In the genomic region with DNA sequence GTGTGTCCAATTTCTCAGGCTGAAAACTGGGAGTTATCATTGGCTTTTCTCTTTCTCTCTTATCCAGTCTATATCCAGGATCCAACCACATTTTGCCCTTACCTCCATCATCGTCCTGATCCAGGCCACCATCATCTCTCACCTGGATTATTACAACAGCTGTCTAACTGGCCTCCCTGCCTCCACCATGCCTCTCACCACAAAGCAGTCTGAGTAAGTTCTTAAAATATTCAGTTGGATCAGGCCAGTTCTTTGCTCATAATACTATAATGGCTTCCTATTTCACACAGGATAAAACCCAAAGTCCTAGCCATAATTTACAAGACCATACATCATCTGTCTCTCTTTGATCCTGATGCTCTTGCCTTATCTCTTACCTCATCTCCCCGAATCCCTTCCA, we compare ENCODE assay signal across 19 cellular contexts.
"Had no signal": no experiment of that assay in that cellular context is flagged by ENCODE, and none has a peak within 500 bp of the region (broad histone marks: within the 10 kb centered on the region; RNA-seq: fewer than 3 reads in every experiment).

No MANE protein-coding gene starts in this region.

- H3K4me3 ChIP-seq: body of pancreas, lower lobe of right lung, neural progenitor cell, ovary, right lobe of liver, smooth muscle cell, stomach, testis, upper lobe of right lung had no signal

- H3K27me3 Mint-ChIP-seq: activated CD4-positive, alpha-beta T cell treated with anti-CD3 and anti-CD28 coated beads for 36 hours; activated naive CD8-positive, alpha-beta T cell had no signal

- H3K27ac Mint-ChIP-seq: activated CD4-positive, alpha-beta T cell treated with anti-CD3 and anti-CD28 coated beads for 36 hours; activated naive CD8-positive, alpha-beta T cell; neural progenitor cell had no signal

- H3K27me3 ChIP-seq: body of pancreas, neural progenitor cell, ovary, right lobe of liver, stomach, testis, upper lobe of right lung had no signal

- DNase-seq: activated CD4-positive, alpha-beta T cell treated with anti-CD3 and anti-CD28 coated beads for 36 hours; activated CD4-positive, alpha-beta T cell treated with anti-CD3 and anti-CD28 coated beads, Interleukin-2, amount 50 U/mL, for 48 hours; activated gamma-delta T cell treated with Interleukin-2 at 50 U/mL for 16 hours; amniotic stem cell; body of pancreas; central memory CD4-positive, alpha-beta T cell; erythroblast; lower lobe of right lung; midbrain; ovary; right lobe of liver; stimulated activated CD4-positive, alpha-beta T cell treated with anti-CD3 and anti-CD28 coated beads, Interleukin-4, amount 100 ng/mL, for 1 hour; stomach; T-helper 2 cell; testis; upper lobe of right lung had no signal

- H2AFZ ChIP-seq: neural progenitor cell had no signal

- H3K4me3 Mint-ChIP-seq: activated CD4-positive, alpha-beta T cell treated with anti-CD3 and anti-CD28 coated beads for 36 hours; activated naive CD8-positive, alpha-beta T cell; neural progenitor cell had no signal

- H3K4me1 ChIP-seq: body of pancreas, lower lobe of right lung, neural progenitor cell, right lobe of liver, testis, upper lobe of right lung had no signal

- H3K27ac ChIP-seq: body of pancreas, lower lobe of right lung, neural progenitor cell, ovary, right lobe of liver, stomach, testis, upper lobe of right lung had no signal

- H3K4me2 ChIP-seq: neural progenitor cell, smooth muscle cell had no signal

- H3K36me3 ChIP-seq: lower lobe of right lung, neural progenitor cell, ovary, right lobe of liver, stomach, upper lobe of right lung had no signal

- H3K36me3 Mint-ChIP-seq: neural progenitor cell had no signal

- H3K9me3 ChIP-seq: body of pancreas, lower lobe of right lung, ovary, right lobe of liver, stomach, testis, upper lobe of right lung had no signal

- H3K9ac ChIP-seq: neural progenitor cell had no signal
